9 cellular contexts compared by ENCODE assay signal in the genomic region with DNA sequence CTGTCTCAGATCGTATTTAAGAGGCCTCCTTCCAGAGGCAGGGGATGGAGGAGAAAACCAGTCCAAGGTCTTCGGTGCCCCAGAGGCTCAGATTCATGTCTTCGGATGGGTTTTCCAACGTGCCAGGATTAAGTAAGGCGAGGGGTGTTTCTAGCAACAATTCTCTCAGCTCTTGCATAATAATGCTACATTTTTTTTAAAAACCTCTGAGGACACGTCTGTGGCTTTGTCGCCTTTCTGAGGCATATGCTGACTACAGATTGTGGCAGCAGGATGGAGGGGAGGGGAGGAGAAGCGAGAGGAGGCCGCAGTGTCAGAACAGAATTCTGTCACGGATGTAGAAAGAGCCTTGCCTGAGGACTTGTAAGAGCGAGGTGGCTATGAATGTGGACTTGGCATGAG. TPM values are rescaled to one million over a fixed set of nuclear protein-coding genes. Genes with fewer than 3 reads are reported as not detected.
DNase-seq lines count a peak whose midpoint lies in the region; ATAC-seq and TF ChIP-seq lines count a peak whose summit lies in the region.
"Had no signal": no experiment of that assay in that cellular context is flagged by ENCODE, and none has a peak within 500 bp of the region (broad histone marks: within the 10 kb centered on the region; RNA-seq: fewer than 3 reads in every experiment).

No MANE protein-coding gene starts in this region.

- TF ChIP-seq CTCF in GM12865 (IDR thresholded peaks at IDR 0.05; ENCODE audit: insufficient read depth, low read depth, low read length, missing control alignments) (no peak), RWPE1 (conservative IDR thresholded peaks at IDR 0.05; ENCODE audit: low read depth) (no peak), omental fat pad (IDR thresholded peaks at IDR 0.05) (no peak), nephron progenitor cell (IDR thresholded peaks at IDR 0.05) (no peak)

- peak; percentile 85 for DNase-seq in GM12865 (ENCODE audit: low read depth)
- DNase-seq in RWPE1 (ENCODE audit: low spot score): no peak
- peak; percentile 69 for DNase-seq in activated gamma-delta T cell treated with anti-CD3 and anti-CD28 coated beads, Interleukin-2, amount 50 U/mL, for 16 hours (ENCODE audit: low read depth)
- peak; percentile 82 for DNase-seq in stimulated activated CD4-positive, alpha-beta T cell treated with anti-CD3 and anti-CD28 coated beads, Interleukin-1b, Interleukin-23, amount 100 ng/mL, for 48 hours
- no peak for DNase-seq in omental fat pad (ENCODE audit: low spot score)
- no peak for DNase-seq in pons (ENCODE audit: low spot score)
- no peak for DNase-seq in NCI-H82 treated with DMSO at 0.1 percent for 48 hours (lab: John Stamatoyannopoulos, UW; ENCODE audit: unreplicated experiment)
- no peak for DNase-seq in nephron progenitor cell

- H3K27me3 Mint-ChIP-seq in nephron progenitor cell (ENCODE audit: low read depth, poor library complexity): peaks cover 76% of the 10 kb centered on the region

- H3K27ac Mint-ChIP-seq in nephron progenitor cell: no peak overlapping the region
- H3K27ac Mint-ChIP-seq: nephron had no signal

- H3K36me3 Mint-ChIP-seq in nephron progenitor cell (ENCODE audit: low read depth): no peaks in the 10 kb centered on the region

- no peak for ATAC-seq in omental fat pad (ENCODE audit: low FRiP score)

- H3K4me3 ChIP-seq in GM12865 (ENCODE audit: low read depth, low read length): peak overlapping the region; percentile 54

- H3K4me3 Mint-ChIP-seq in nephron progenitor cell: no peak overlapping the region
- H3K4me3 Mint-ChIP-seq: nephron had no signal

- H3K27ac ChIP-seq in RWPE1: peak overlapping the region; percentile 58

- POLR2A ChIA-PET in RWPE1 (lab: Yijun Ruan, JAX; ENCODE audit: low non-redundant PET): no interaction called here

- CTCF ChIA-PET in RWPE1 (lab: Yijun Ruan, JAX): interaction anchor here (1.0 kb wide), 1 partner anchor 32 kb away, joined by 3 read pairs; no protein-coding TSS in a partner anchor

- H3K4me1 Mint-ChIP-seq in nephron progenitor cell: peaks cover 46% of the 10 kb centered on the region

- peaks cover 8% of the 10 kb centered on the region for H3K9me3 Mint-ChIP-seq in nephron progenitor cell
- H3K9me3 Mint-ChIP-seq: nephron had no signal

RNA-seq across cellular contexts. Expression of a gene that starts 17.7 kb away (rescaled TPM):
- 10 to 100 TPM; 16.0 to 24.0 (median 20.0) TPM for total RNA-seq in omental fat pad

Comparison
In these comparisons a context has a peak if more than half of its experiments do, and no peak if none do; other contexts are left out.
1. DNase-seq: peak in GM12865 (single experiment), activated gamma-delta T cell treated with anti-CD3 and anti-CD28 coated beads, Interleukin-2, amount 50 U/mL, for 16 hours (single experiment) and stimulated activated CD4-positive, alpha-beta T cell treated with anti-CD3 and anti-CD28 coated beads, Interleukin-1b, Interleukin-23, amount 100 ng/mL, for 48 hours (single experiment); none in RWPE1 (single experiment), omental fat pad (single experiment), pons (single experiment), NCI-H82 treated with DMSO at 0.1 percent for 48 hours (single experiment) and nephron progenitor cell (single experiment).